18 cellular contexts compared by ENCODE assay signal in the genomic region with DNA sequence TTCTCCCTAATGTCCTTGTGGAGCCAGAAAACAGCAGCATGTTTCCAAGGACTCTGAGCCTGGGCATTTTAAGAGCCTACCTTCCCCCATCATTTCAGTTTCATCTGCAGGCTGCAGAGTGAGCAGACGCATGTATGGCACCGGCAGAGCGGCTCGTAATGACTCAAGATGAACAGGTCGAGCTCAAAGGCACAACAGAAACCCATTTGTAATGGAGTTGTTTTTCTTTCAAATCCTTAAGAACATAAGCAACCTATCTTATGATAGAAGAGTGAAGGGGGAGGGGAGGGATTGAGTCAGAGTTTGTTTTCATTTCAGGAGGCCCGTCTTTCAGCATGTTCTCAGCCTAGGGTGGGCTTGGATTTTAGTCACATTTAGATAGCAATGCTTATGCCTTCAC. TPM values are rescaled to one million over a fixed set of nuclear protein-coding genes. Genes with fewer than 3 reads are reported as not detected.
DNase-seq lines count a peak whose midpoint lies in the region; ATAC-seq and TF ChIP-seq lines count a peak whose summit lies in the region.
"Had no signal": no experiment of that assay in that cellular context is flagged by ENCODE, and none has a peak within 500 bp of the region (broad histone marks: within the 10 kb centered on the region; RNA-seq: fewer than 3 reads in every experiment).

No MANE protein-coding gene starts in this region.

- no peaks in the 10 kb centered on the region for H3K9me3 ChIP-seq in HAP-1
- H3K9me3 ChIP-seq: left lung, thoracic aorta had no signal

- POLR2A ChIA-PET in HEK293T (lab: Yijun Ruan, JAX) = no interaction called here

- CTCF ChIA-PET in HEK293T (lab: Yijun Ruan, JAX) = interaction anchor here (0.8 to 4.5 kb wide), 4 partner anchors 14 to 178 kb away, joined by 3 to 15 read pairs (median 3); partner anchors contain the start of gene HOXC10

- no peak for DNase-seq in HEK293T (ENCODE audit: extremely low spot score)
- peak; percentile 80 to 83 for DNase-seq in foreskin fibroblast
- DNase-seq in HAP-1 (ENCODE audit: low spot score in 2 of 2) = no peak
- no peak for DNase-seq in Right ventricle myocardium inferior (ENCODE audit: missing footprints)
- DNase-seq: activated CD4-positive, alpha-beta T cell treated with anti-CD3 and anti-CD28 coated beads for 1 hour; activated gamma-delta T cell; effector CD4-positive, alpha-beta T cell; left lung; NCI-H146; NCI-H345; SHP77; T-helper 17 cell had no signal

- no peak for TF ChIP-seq CTCF in foreskin fibroblast (IDR thresholded peaks at IDR 0.05; ENCODE audit: low read depth, low read length)

- intact Hi-C loops in Right ventricle myocardium inferior (cut with DNase I) = no loop called here

- peaks cover 40% of the 10 kb centered on the region for H3K27me3 ChIP-seq in HAP-1 (ENCODE audit: low read depth)

- H3K4me3 ChIP-seq in foreskin fibroblast (ENCODE audit: low read depth in 1 of 2, low read length in 2 of 2) (no peak overlapping the region), HAP-1 (no peak overlapping the region)
- H3K4me3 ChIP-seq: left lung, skin epidermis, thoracic aorta had no signal

- ATAC-seq in HG03439 (IDR thresholded peaks at IDR 0.05; ENCODE audit: unreplicated experiment) = no peak
- no peak for ATAC-seq in Right ventricle myocardium inferior
- no peak for ATAC-seq in GM19455 (IDR thresholded peaks at IDR 0.05; ENCODE audit: unreplicated experiment)
- ATAC-seq: T-helper 17 cell had no signal

- no peaks in the 10 kb centered on the region for H3K36me3 ChIP-seq in HAP-1 (replicated peaks)
- H3K36me3 ChIP-seq: left lung, thoracic aorta had no signal

- in situ Hi-C loops in HAP-1 (cut with MboI; ENCODE audit: low sequenced_read_pairs) = no loop called here

- H3K27ac ChIP-seq in angular gyrus (ENCODE audit: low read depth, low read length) = peak overlapping the region; percentile 65
- H3K27ac ChIP-seq: left lung, thoracic aorta had no signal

- H3K4me1 ChIP-seq in HAP-1 = no peaks in the 10 kb centered on the region
- H3K4me1 ChIP-seq: left lung had no signal

TF ChIP-seq in HEK293T, 16 proteins besides CTCF, POLR2A, EP300 and RAD21:
- TF ChIP-seq L3MBTL2 (conservative IDR thresholded peaks at IDR 0.05) (peak; percentile 3; the same call in 1 of the 2 replicates), NFRKB (IDR thresholded peaks at IDR 0.05) (no peak)

RNA-seq across cellular contexts. Expression of gene CISTR, which starts 54.9 kb away (rescaled TPM):
- total RNA-seq in Right ventricle myocardium inferior = 1.7 TPM
- total RNA-seq: left lung, osteocyte, T-helper 17 cell, thoracic aorta had no signal

Comparison
In these comparisons a context has a peak if more than half of its experiments do, and no peak if none do; other contexts are left out.
1. DNase-seq: peak in foreskin fibroblast (2 of 2); none in HEK293T (single experiment), HAP-1 (0 of 2) and Right ventricle myocardium inferior (single experiment).